ENCODE assay signal across 29 cellular contexts in the genomic region with DNA sequence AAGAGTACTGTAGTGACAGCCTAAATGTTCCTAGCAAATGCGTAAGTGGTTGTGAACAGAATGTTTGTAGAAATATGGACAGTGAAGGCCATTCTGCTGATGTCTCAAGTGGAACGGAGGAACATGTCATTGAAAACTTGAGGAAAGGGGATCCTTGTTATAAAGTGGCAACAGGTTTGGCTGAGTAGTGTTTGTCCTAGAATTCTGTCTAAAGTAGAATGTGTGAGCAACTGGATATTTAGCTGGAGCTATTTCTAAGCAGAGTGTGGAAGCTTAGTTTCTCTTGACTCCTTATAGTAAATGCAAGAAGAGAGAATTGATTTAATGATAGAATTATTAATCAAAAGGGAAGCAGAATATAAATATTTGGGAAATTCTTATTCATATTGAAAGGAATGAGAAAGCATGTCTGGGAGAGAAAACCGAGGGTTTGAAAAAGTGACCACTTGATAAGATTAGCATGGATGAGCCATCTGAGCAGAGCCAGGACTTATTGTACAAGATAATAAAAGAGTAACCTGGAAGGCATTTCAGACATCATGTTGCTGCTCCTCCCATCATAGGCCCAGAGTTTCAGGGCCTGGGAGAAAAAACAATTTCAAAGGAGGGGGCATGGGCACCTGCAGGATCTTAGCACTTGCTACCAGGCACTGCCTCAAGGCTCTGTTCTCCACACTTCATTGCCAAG.
"Had no signal": no experiment of that assay in that cellular context is flagged by ENCODE, and none has a peak within 500 bp of the region (broad histone marks: within the 10 kb centered on the region; RNA-seq: fewer than 3 reads in every experiment).

No MANE protein-coding gene starts in this region.

- H3K27me3 Mint-ChIP-seq: progenitor cell of endocrine pancreas; stimulated activated naive B cell treated with anti-CD40 and anti-IgM and Interleukin-4, amounts not matched to agents 10 μg/mL and 1 μg/mL and 100 μg/mL, for 72 hours; stimulated activated naive CD8-positive, alpha-beta T cell treated with anti-CD3 and anti-CD28 coated beads, Interleukin-15, amount 100 ng/mL, for 72 hours had no signal

- H3K9me3 ChIP-seq: ovary, psoas muscle, right lobe of liver, thoracic aorta, thyroid gland, tibial nerve, upper lobe of right lung, uterus had no signal

- H3K4me3 ChIP-seq: neural progenitor cell, ovary, psoas muscle, right lobe of liver, sigmoid colon, thoracic aorta, thyroid gland, tibial nerve, upper lobe of right lung, uterus had no signal

- ATAC-seq: naive thymus-derived CD4-positive, alpha-beta T cell; natural killer cell; right cardiac atrium; stimulated activated effector memory CD8-positive, alpha-beta T cell treated with anti-CD3 and anti-CD28 coated beads, Interleukin-12 subunit alpha, Interleukin-12 subunit beta, amount 100 ng/mL, for 72 hours; stimulated activated naive B cell treated with anti-CD40 and anti-IgM and Interleukin-4, amounts not matched to agents 10 μg/mL and 1 μg/mL and 100 μg/mL, for 72 hours; upper lobe of right lung had no signal

- H3K27ac ChIP-seq: neural progenitor cell, ovary, parathyroid adenoma, psoas muscle, right lobe of liver, sigmoid colon, thoracic aorta, thyroid gland, tibial nerve, upper lobe of right lung, uterus had no signal

- H3K9me3 Mint-ChIP-seq: stimulated activated effector memory CD8-positive, alpha-beta T cell treated with anti-CD3 and anti-CD28 coated beads, Interleukin-12 subunit alpha, Interleukin-12 subunit beta, amount 100 ng/mL, for 72 hours; stimulated activated naive B cell treated with anti-CD40 and anti-IgM and Interleukin-4, amounts not matched to agents 10 μg/mL and 1 μg/mL and 100 μg/mL, for 72 hours had no signal

- H3K4me1 ChIP-seq: neural progenitor cell, parathyroid adenoma, psoas muscle, right lobe of liver, sigmoid colon, thyroid gland, upper lobe of right lung, uterus had no signal

- H3K27me3 ChIP-seq: neural progenitor cell, ovary, right lobe of liver, sigmoid colon, thyroid gland, tibial nerve, upper lobe of right lung, uterus had no signal

- H3K9ac ChIP-seq: neural progenitor cell, parathyroid adenoma had no signal

- H3K4me2 ChIP-seq: neural progenitor cell had no signal

- H3K27ac Mint-ChIP-seq: naive thymus-derived CD4-positive, alpha-beta T cell; natural killer cell; nephron; neural progenitor cell; progenitor cell of endocrine pancreas; stimulated activated effector memory CD8-positive, alpha-beta T cell treated with anti-CD3 and anti-CD28 coated beads, Interleukin-12 subunit alpha, Interleukin-12 subunit beta, amount 100 ng/mL, for 72 hours; stimulated activated naive B cell treated with anti-CD40 and anti-IgM and Interleukin-4, amounts not matched to agents 10 μg/mL and 1 μg/mL and 100 μg/mL, for 72 hours; stimulated activated naive CD8-positive, alpha-beta T cell treated with anti-CD3 and anti-CD28 coated beads, Interleukin-15, amount 100 ng/mL, for 72 hours had no signal

- H3K4me1 Mint-ChIP-seq: naive thymus-derived CD4-positive, alpha-beta T cell; natural killer cell; neural progenitor cell; stimulated activated effector memory CD8-positive, alpha-beta T cell treated with anti-CD3 and anti-CD28 coated beads, Interleukin-12 subunit alpha, Interleukin-12 subunit beta, amount 100 ng/mL, for 72 hours; stimulated activated naive B cell treated with anti-CD40 and anti-IgM and Interleukin-4, amounts not matched to agents 10 μg/mL and 1 μg/mL and 100 μg/mL, for 72 hours; stimulated activated naive CD8-positive, alpha-beta T cell treated with anti-CD3 and anti-CD28 coated beads, Interleukin-15, amount 100 ng/mL, for 72 hours had no signal

- H3K36me3 Mint-ChIP-seq: naive thymus-derived CD4-positive, alpha-beta T cell; natural killer cell; neural progenitor cell; stimulated activated effector memory CD8-positive, alpha-beta T cell treated with anti-CD3 and anti-CD28 coated beads, Interleukin-12 subunit alpha, Interleukin-12 subunit beta, amount 100 ng/mL, for 72 hours; stimulated activated naive B cell treated with anti-CD40 and anti-IgM and Interleukin-4, amounts not matched to agents 10 μg/mL and 1 μg/mL and 100 μg/mL, for 72 hours had no signal

- H3K36me3 ChIP-seq: neural progenitor cell, ovary, right lobe of liver, sigmoid colon, thoracic aorta, thyroid gland, tibial nerve, upper lobe of right lung, uterus had no signal

- H3K4me3 Mint-ChIP-seq: naive thymus-derived CD4-positive, alpha-beta T cell; natural killer cell; nephron; neural progenitor cell; stimulated activated effector memory CD8-positive, alpha-beta T cell treated with anti-CD3 and anti-CD28 coated beads, Interleukin-12 subunit alpha, Interleukin-12 subunit beta, amount 100 ng/mL, for 72 hours; stimulated activated naive B cell treated with anti-CD40 and anti-IgM and Interleukin-4, amounts not matched to agents 10 μg/mL and 1 μg/mL and 100 μg/mL, for 72 hours; stimulated activated naive CD8-positive, alpha-beta T cell treated with anti-CD3 and anti-CD28 coated beads, Interleukin-15, amount 100 ng/mL, for 72 hours had no signal

- DNase-seq: naive thymus-derived CD4-positive, alpha-beta T cell; natural killer cell; occipital lobe; ovary; posterior cingulate gyrus; psoas muscle; right cardiac atrium; right lobe of liver; sigmoid colon; small intestine; stimulated activated CD4-positive, alpha-beta T cell treated with anti-CD3 and anti-CD28 coated beads, Interleukin-15, amount 100 ng/mL, for 24 hours; stimulated activated CD4-positive, alpha-beta T cell treated with anti-CD3 and anti-CD28 coated beads, Interleukin-2, amount 100 ng/mL, for 24 hours; stimulated activated CD4-positive, alpha-beta T cell treated with anti-CD3 and anti-CD28 coated beads, Interleukin-2, amount 100 ng/mL, for 48 hours; stimulated activated CD4-positive, alpha-beta T cell treated with anti-CD3 and anti-CD28 coated beads, Interleukin-4, amount 100 ng/mL, for 24 hours; stimulated activated naive B cell treated with anti-CD40 and anti-IgM and Interleukin-4, amounts not matched to agents 10 μg/mL and 1 μg/mL and 100 μg/mL, for 72 hours; stimulated activated naive CD4-positive, alpha-beta T cell treated with Interleukin-2 at 50 U/mL for 16 hours; stimulated activated naive CD8-positive, alpha-beta T cell treated with anti-CD3 and anti-CD28 coated beads, Interleukin-15, amount 100 ng/mL, for 72 hours; substantia nigra; thyroid gland; trophoblast cell; upper lobe of right lung; uterus had no signal
